Comparison of ENCODE assay signal across 24 cellular contexts in the genomic region with DNA sequence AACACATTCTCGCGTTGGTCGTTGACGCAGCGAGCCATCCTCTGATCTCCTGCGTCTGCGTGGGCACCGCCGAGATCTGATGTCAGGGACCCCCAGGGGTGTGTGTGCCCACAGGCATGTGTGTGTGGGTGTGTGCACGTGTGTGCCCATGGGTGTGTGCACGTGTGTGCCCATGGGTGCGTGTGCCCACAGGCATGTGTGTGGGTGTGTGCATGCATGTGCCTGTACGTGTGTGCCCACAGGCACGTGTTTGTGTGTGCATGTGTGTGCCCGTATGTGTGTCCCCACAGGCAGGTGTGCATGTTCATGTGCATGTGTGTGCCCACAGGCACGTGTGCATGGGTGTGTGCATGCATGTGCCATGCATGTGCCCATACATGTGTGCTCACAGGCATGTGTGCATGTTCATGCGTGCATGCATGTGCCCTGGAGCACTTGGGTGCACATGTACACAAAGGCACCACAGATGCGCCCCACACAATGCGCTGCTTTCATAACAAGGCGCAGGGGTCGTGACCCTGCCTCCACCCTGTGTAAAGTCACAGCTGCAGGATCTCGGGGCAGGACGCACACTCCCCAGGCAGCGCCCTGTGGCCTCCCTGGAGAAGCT.
DNase-seq lines count a peak whose midpoint lies in the region; ATAC-seq, FAIRE-seq and TF ChIP-seq lines count a peak whose summit lies in the region.
"Had no signal": no experiment of that assay in that cellular context is flagged by ENCODE, and none has a peak within 500 bp of the region (broad histone marks: within the 10 kb centered on the region; RNA-seq: fewer than 3 reads in every experiment).

No MANE protein-coding gene starts in this region.

- H3K9me1 ChIP-seq in IMR-90 (ENCODE audit: insufficient read depth, low read length) = peaks cover 24% of the 10 kb centered on the region

- no peak overlapping the region for H2AK9ac ChIP-seq in IMR-90 (replicated peaks; ENCODE audit: low read depth, low read length, poor library complexity)

- POLR2A ChIA-PET in activated CD8-positive, alpha-beta T cell treated with anti-CD3 and anti-CD28 coated beads for 36 hours (lab: Charles Lee) = interaction anchor here (0.6 kb wide), 1 partner anchor 9 kb away, joined by 3 read pairs; no protein-coding TSS in a partner anchor
- POLR2A ChIA-PET in activated CD8-positive, alpha-beta T cell treated with anti-CD3 and anti-CD28 coated beads, Interleukin-2, amount 10 ng/mL, durations not matched to agents 7 days and 5 days (lab: Charles Lee) = no interaction called here
- POLR2A ChIA-PET in IMR-90 (lab: Charles Lee; ENCODE audit: unreplicated experiment) = no interaction called here
- POLR2A ChIA-PET in H1 (lab: Charles Lee; ENCODE audit: partially characterized antibody) = interaction anchor here (0.8 kb wide), 1 partner anchor 172 kb away, joined by 3 read pairs; no protein-coding TSS in a partner anchor

- H3K56ac ChIP-seq in IMR-90 (ENCODE audit: extremely low read depth, insufficient read depth, low read length) (no peak overlapping the region), H1 (replicated peaks; ENCODE audit: insufficient read length, low read depth, low read length) (no peak overlapping the region)

- no peak overlapping the region for H3K4me2 ChIP-seq in IMR-90 (ENCODE audit: low read depth, low read length)
- H3K4me2 ChIP-seq in H1 (ENCODE audit: insufficient read depth in 1 of 2, low read depth in 2 of 2, low read length in 2 of 2) = no peak overlapping the region
- H3K4me2 ChIP-seq: GM23338 had no signal

- no peak overlapping the region for H2BK120ac ChIP-seq in IMR-90 (ENCODE audit: low read depth, low read length)
- H2BK120ac ChIP-seq in H1 (replicated peaks; ENCODE audit: low read depth, low read length) = peak overlapping the region; percentile 33

- no peak overlapping the region for H2BK5ac ChIP-seq in IMR-90 (ENCODE audit: low read depth, low read length, poor library complexity, severe bottlenecking)
- peak overlapping the region; percentile 81; the same call in 1 of the 2 replicates for H2BK5ac ChIP-seq in H1 (ENCODE audit: low read depth, low read length)

- H3K27me3 Mint-ChIP-seq in activated CD8-positive, alpha-beta T cell treated with anti-CD3 and anti-CD28 coated beads for 36 hours = no peaks in the 10 kb centered on the region
- no peaks in the 10 kb centered on the region for H3K27me3 Mint-ChIP-seq in activated CD8-positive, alpha-beta T cell treated with anti-CD3 and anti-CD28 coated beads, Interleukin-2, amount 10 ng/mL, durations not matched to agents 7 days and 5 days (ENCODE audit: low read depth)
- H3K27me3 Mint-ChIP-seq: activated naive CD4-positive, alpha-beta T cell treated with anti-CD3 and anti-CD28 coated beads, Interleukin-2, amount 50 U/mL, for 24 hours had no signal

- H3K14ac ChIP-seq in IMR-90 (replicated peaks; ENCODE audit: low read depth, low read length) (no peak overlapping the region), H1 (ENCODE audit: insufficient read length) (no peak overlapping the region)

- H4K20me1 ChIP-seq in IMR-90 (ENCODE audit: insufficient read depth, low read length) (peaks cover 72% of the 10 kb centered on the region), H1 (replicated peaks in 1 of 2; ENCODE audit: control insufficient read depth in 1 of 2, insufficient read depth in 2 of 2, low read length in 2 of 2) (peaks cover 0 to 7% of the 10 kb centered on the region in 2 experiments)

- ATAC-seq in activated CD8-positive, alpha-beta T cell treated with anti-CD3 and anti-CD28 coated beads for 36 hours = no peak
- no peak for ATAC-seq in activated CD8-positive, alpha-beta T cell treated with anti-CD3 and anti-CD28 coated beads, Interleukin-2, amount 10 ng/mL, durations not matched to agents 7 days and 5 days
- ATAC-seq in IMR-90 (ENCODE audit: low read depth) = no peak
- ATAC-seq in sciatic nerve = peak; percentile 40
- ATAC-seq in GM18858 (IDR thresholded peaks at IDR 0.05; ENCODE audit: unreplicated experiment) = no peak
- no peak for ATAC-seq in left colon
- ATAC-seq: heart right ventricle; stimulated activated naive CD8-positive, alpha-beta T cell treated with anti-CD3 and anti-CD28 coated beads, Interleukin-15, Interleukin-2, amounts not matched to agents 100 U/mL and 50 U/mL, for 24 hours had no signal

- H3K9me3 ChIP-seq in IMR-90 (ENCODE audit: control insufficient read depth, insufficient read depth, low read length) (no peaks in the 10 kb centered on the region), H1 (ENCODE audit: insufficient read depth in 2 of 2, low read depth in 1 of 2, low read length in 1 of 2) (no peaks in the 10 kb centered on the region)
- H3K9me3 ChIP-seq: ascending aorta, heart right ventricle, MG63, sigmoid colon, SJSA1, tibial artery had no signal

- H2AFZ ChIP-seq in IMR-90 (replicated peaks; ENCODE audit: low read length, poor library complexity) (no peak overlapping the region), H1 (ENCODE audit: low read length) (no peak overlapping the region)
- H2AFZ ChIP-seq: GM23338, parathyroid adenoma had no signal

- H3K4ac ChIP-seq in IMR-90 (ENCODE audit: low read depth, low read length) (no peak overlapping the region), H1 (replicated peaks; ENCODE audit: insufficient read length, low read depth, low read length) (peak overlapping the region; percentile 77)

- H2BK20ac ChIP-seq in IMR-90 (ENCODE audit: low read depth, low read length) = no peak overlapping the region
- no peak overlapping the region for H2BK20ac ChIP-seq in H1 (ENCODE audit: low read length)

- TF ChIP-seq CTCF in activated CD8-positive, alpha-beta T cell treated with anti-CD3 and anti-CD28 coated beads for 36 hours (IDR thresholded peaks at IDR 0.05) = no peak
- TF ChIP-seq CTCF in IMR-90 (conservative IDR thresholded peaks at IDR 0.05; ENCODE audit: low read depth, low read length) (no peak), H1 (IDR thresholded peaks at IDR 0.05; ENCODE audit: control extremely low read depth in 1 of 3, insufficient read depth in 1 of 3, low read depth in 1 of 3, low read length in 3 of 3) (no peak)

- H3K27ac ChIP-seq in IMR-90 (ENCODE audit: insufficient read depth, low read length) (no peak overlapping the region), H1 (ENCODE audit: low read depth, low read length) (no peak overlapping the region)
- H3K27ac ChIP-seq: ascending aorta, heart right ventricle, parathyroid adenoma, sigmoid colon, SJSA1, tibial artery had no signal

- peaks cover 45% of the 10 kb centered on the region for H3K36me3 ChIP-seq in IMR-90 (ENCODE audit: control insufficient read depth, insufficient read depth, low read length)
- no peaks in the 10 kb centered on the region; a peak in 1 of 8 replicates for H3K36me3 ChIP-seq in H1 (ENCODE audit: control insufficient read depth in 2 of 4, insufficient read depth in 4 of 4, low read length in 3 of 4)

- H3K4me3 ChIP-seq in IMR-90 (ENCODE audit: insufficient read depth, low read depth, low read length) (no peak overlapping the region), H1 (ENCODE audit: extremely low read depth in 1 of 4, insufficient read depth in 2 of 4, low read depth in 3 of 4, low read length in 4 of 4) (no peak overlapping the region)
- H3K4me3 ChIP-seq: ascending aorta, GM23338, heart right ventricle, MG63, sigmoid colon, SJSA1, tibial artery had no signal

- H3K23ac ChIP-seq in IMR-90 (ENCODE audit: low read depth, low read length) (no peak overlapping the region), H1 (ENCODE audit: insufficient read length) (no peak overlapping the region)

- peak overlapping the region; percentile 85; the same call in 1 of the 2 replicates for H2BK12ac ChIP-seq in H1 (ENCODE audit: low read depth, low read length)

- no peak for TF ChIP-seq RAD21 in IMR-90 (IDR thresholded peaks at IDR 0.05; ENCODE audit: low read length)
- no peak for TF ChIP-seq RAD21 in H1 (IDR thresholded peaks at IDR 0.05 in 1 of 2, conservative IDR thresholded peaks at IDR 0.05 in 1 of 2; ENCODE audit: low read depth in 2 of 2, low read length in 2 of 2)

- H3K36me3 Mint-ChIP-seq in activated CD8-positive, alpha-beta T cell treated with anti-CD3 and anti-CD28 coated beads for 36 hours (ENCODE audit: low read depth) = peaks cover 19% of the 10 kb centered on the region
- H3K36me3 Mint-ChIP-seq in activated CD8-positive, alpha-beta T cell treated with anti-CD3 and anti-CD28 coated beads, Interleukin-2, amount 10 ng/mL, durations not matched to agents 7 days and 5 days (ENCODE audit: low read depth) = peaks cover 11% of the 10 kb centered on the region

- H4K5ac ChIP-seq in IMR-90 (ENCODE audit: low read depth, low read length) (no peak overlapping the region), H1 (ENCODE audit: insufficient read length, low read depth, low read length) (no peak overlapping the region)

- DNase-seq in activated CD8-positive, alpha-beta T cell treated with anti-CD3 and anti-CD28 coated beads for 36 hours = no peak
- no peak for DNase-seq in activated CD8-positive, alpha-beta T cell treated with anti-CD3 and anti-CD28 coated beads, Interleukin-2, amount 10 ng/mL, durations not matched to agents 7 days and 5 days
- DNase-seq in IMR-90 (no peak), H1 (ENCODE audit: low read depth in 1 of 2, low spot score in 2 of 2) (no peak), sciatic nerve (ENCODE audit: low spot score) (no peak), left colon (no peak), superior temporal gyrus (ENCODE audit: extremely low spot score) (no peak)
- DNase-seq: cerebellar nuclear complex, GDM1, heart right ventricle, KBM-7, MG63, NCI-H1436 treated with DMSO at 0.1 percent for 48 hours, NCI-H510A treated with DMSO at 0.1 percent for 48 hours, sigmoid colon, tibial artery had no signal

- no peak overlapping the region for H4K91ac ChIP-seq in IMR-90 (ENCODE audit: insufficient read depth, low read depth, low read length)
- H4K91ac ChIP-seq in H1 (replicated peaks; ENCODE audit: insufficient read length, low read length) = peak overlapping the region; percentile 87

- H3K79me2 ChIP-seq in H1 (ENCODE audit: control insufficient read depth in 1 of 2, insufficient read depth in 2 of 2, low read length in 2 of 2) = peaks cover 0 to 3% of the 10 kb centered on the region in 2 experiments; a peak in 1 of 4 replicates
- H3K79me2 ChIP-seq: parathyroid adenoma had no signal

- H2AK5ac ChIP-seq in IMR-90 (ENCODE audit: low read depth, low read length) (0 out of 2 replicates have a peak overlapping the region, but pooled peaks have one; percentile 39), H1 (ENCODE audit: low read depth, low read length) (no peak overlapping the region)

- H3K9ac ChIP-seq in IMR-90 (ENCODE audit: low read depth, low read length) (no peak overlapping the region), H1 (replicated peaks in 1 of 4; ENCODE audit: extremely low read depth in 1 of 4, low read depth in 3 of 4, low read length in 3 of 4) (no peak overlapping the region; a peak in 1 of 7 replicates)
- H3K9ac ChIP-seq: parathyroid adenoma had no signal

- BruUV-seq in IMR-90 (replicated peaks; lab: Mats Ljungman, UMichigan) = no TSS peak

- WGBS in IMR-90 (ENCODE audit: extremely low coverage in 2 of 2, insufficient read length in 1 of 2), 2 experiments = 93% methylated on average over 19 of the region's 24 CpGs; no CpG with 5 or more reads in 1 of the 2 experiments
- WGBS in H1 (ENCODE audit: extremely low coverage in 1 of 2, insufficient coverage in 1 of 2, insufficient read length in 1 of 2, insufficient replicate concordance in 2 of 2, low coverage in 1 of 2, low lambda C conversion rate in 2 of 2, missing lambda C conversion rate in 1 of 2), 2 experiments = 95% methylated on average over 24 of the region's 24 CpGs; no CpG with 5 or more reads in 1 of the 2 experiments

- H3K4me1 ChIP-seq in IMR-90 (ENCODE audit: control insufficient read depth, insufficient read depth, low read length) (peaks cover 9% of the 10 kb centered on the region), H1 (replicated peaks in 1 of 4; ENCODE audit: control insufficient read depth in 3 of 4, insufficient read depth in 4 of 4, low read length in 3 of 4) (peaks cover 0 to 5% (median 0%) of the 10 kb centered on the region in 4 experiments; a peak in 1 of 7 replicates)
- H3K4me1 ChIP-seq: parathyroid adenoma had no signal

- no peaks in the 10 kb centered on the region for H3K27me3 ChIP-seq in IMR-90 (ENCODE audit: control insufficient read depth, insufficient read depth, low read length)
- H3K27me3 ChIP-seq in H1 (replicated peaks in 1 of 4; ENCODE audit: control insufficient read depth in 3 of 4, extremely low read depth in 1 of 4, insufficient read depth in 3 of 4, low read length in 3 of 4) = no peaks in the 10 kb centered on the region
- H3K27me3 ChIP-seq: ascending aorta, heart right ventricle, MG63, sigmoid colon, SJSA1, tibial artery had no signal

- FAIRE-seq in H1 (lab: Jason Lieb, UNC) = no peak

- dilution Hi-C loops in IMR-90 (cut with HindIII; ENCODE audit: low sequenced_read_pairs, unreplicated experiment) = no loop called here

- peaks cover 48% of the 10 kb centered on the region for H3K4me1 Mint-ChIP-seq in activated CD8-positive, alpha-beta T cell treated with anti-CD3 and anti-CD28 coated beads for 36 hours (ENCODE audit: low read depth)
- H3K4me1 Mint-ChIP-seq in activated CD8-positive, alpha-beta T cell treated with anti-CD3 and anti-CD28 coated beads, Interleukin-2, amount 10 ng/mL, durations not matched to agents 7 days and 5 days (ENCODE audit: low read depth) = peaks cover 19% of the 10 kb centered on the region

- H3K79me1 ChIP-seq in IMR-90 (ENCODE audit: low read depth in 1 of 2, low read length in 2 of 2) (peaks cover 26 to 92% of the 10 kb centered on the region in 2 experiments), H1 (ENCODE audit: low read depth, low read length) (peaks cover 13% of the 10 kb centered on the region)

- no peak overlapping the region for H2BK15ac ChIP-seq in IMR-90 (ENCODE audit: low read depth, low read length)
- peak overlapping the region; percentile 75; the same call in 1 of the 2 replicates for H2BK15ac ChIP-seq in H1 (ENCODE audit: low read length)

- no peak for TF ChIP-seq POLR2A in IMR-90 (IDR thresholded peaks at IDR 0.05; ENCODE audit: low read depth, low read length)
- TF ChIP-seq POLR2A in H1 (IDR thresholded peaks at IDR 0.05; ENCODE audit: control extremely low read depth in 1 of 2, low read depth in 2 of 2, low read length in 2 of 2) = no peak

- H3K18ac ChIP-seq in IMR-90 (ENCODE audit: low read depth, low read length) = no peak overlapping the region
- no peak overlapping the region for H3K18ac ChIP-seq in H1 (ENCODE audit: extremely low read depth, low read length)

- in situ Hi-C loops in IMR-90 (cut with MboI; ENCODE audit: low sequenced_read_pairs) = no loop called here

- intact Hi-C loops in activated CD8-positive, alpha-beta T cell treated with anti-CD3 and anti-CD28 coated beads for 36 hours (cut with micrococcal nuclease) = no loop called here
- intact Hi-C loops in IMR-90 (cut with micrococcal nuclease) (no loop called here), sciatic nerve (cut with DNase I) (no loop called here), left colon (cut with DNase I, micrococcal nuclease) (no loop called here)

- no peaks in the 10 kb centered on the region for H3K23me2 ChIP-seq in H1 (ENCODE audit: low read depth, low read length)

- H4K8ac ChIP-seq in IMR-90 (ENCODE audit: low read depth in 2 of 2, low read length in 2 of 2) (no peak overlapping the region), H1 (ENCODE audit: extremely low read depth, insufficient read depth, low read length) (no peak overlapping the region)

- CTCF ChIA-PET in activated CD8-positive, alpha-beta T cell treated with anti-CD3 and anti-CD28 coated beads for 36 hours (lab: Charles Lee) = no interaction called here
- CTCF ChIA-PET in activated CD8-positive, alpha-beta T cell treated with anti-CD3 and anti-CD28 coated beads, Interleukin-2, amount 10 ng/mL, durations not matched to agents 7 days and 5 days (lab: Charles Lee) = no interaction called here
- CTCF ChIA-PET in IMR-90 (lab: Yijun Ruan, JAX) = no interaction called here
- CTCF ChIA-PET in H1 (lab: Charles Lee; ENCODE audit: partially characterized antibody) = interaction anchor here (0.6 to 0.7 kb wide), 2 partner anchors 243 to 506 kb away, joined by 3 read pairs; no protein-coding TSS in a partner anchor

- H3K27ac Mint-ChIP-seq in activated CD8-positive, alpha-beta T cell treated with anti-CD3 and anti-CD28 coated beads for 36 hours = peak overlapping the region; percentile 34
- H3K27ac Mint-ChIP-seq in activated CD8-positive, alpha-beta T cell treated with anti-CD3 and anti-CD28 coated beads, Interleukin-2, amount 10 ng/mL, durations not matched to agents 7 days and 5 days = no peak overlapping the region
- H3K27ac Mint-ChIP-seq: GM23338, nephron progenitor cell had no signal

- H3K4me3 Mint-ChIP-seq in activated CD8-positive, alpha-beta T cell treated with anti-CD3 and anti-CD28 coated beads for 36 hours = no peak overlapping the region
- H3K4me3 Mint-ChIP-seq in activated CD8-positive, alpha-beta T cell treated with anti-CD3 and anti-CD28 coated beads, Interleukin-2, amount 10 ng/mL, durations not matched to agents 7 days and 5 days = no peak overlapping the region
- H3K4me3 Mint-ChIP-seq: activated naive CD4-positive, alpha-beta T cell treated with anti-CD3 and anti-CD28 coated beads, Interleukin-2, amount 50 U/mL, for 24 hours; GM23338; nephron progenitor cell had no signal

- TF ChIP-seq EP300 in H1 (IDR thresholded peaks at IDR 0.05; ENCODE audit: borderline replicate concordance in 1 of 2, low read depth in 2 of 2, low read length in 2 of 2) = no peak

- H3K9me3 Mint-ChIP-seq in activated CD8-positive, alpha-beta T cell treated with anti-CD3 and anti-CD28 coated beads for 36 hours = no peaks in the 10 kb centered on the region
- no peaks in the 10 kb centered on the region for H3K9me3 Mint-ChIP-seq in activated CD8-positive, alpha-beta T cell treated with anti-CD3 and anti-CD28 coated beads, Interleukin-2, amount 10 ng/mL, durations not matched to agents 7 days and 5 days (ENCODE audit: insufficient read depth)
- H3K9me3 Mint-ChIP-seq: activated naive CD4-positive, alpha-beta T cell treated with anti-CD3 and anti-CD28 coated beads, Interleukin-2, amount 50 U/mL, for 24 hours; GM23338; nephron progenitor cell had no signal

Comparison
In these comparisons a context has a peak if more than half of its experiments do, and no peak if none do; other contexts are left out.
1. POLR2A ChIA-PET loops: an anchor here in activated CD8-positive, alpha-beta T cell treated with anti-CD3 and anti-CD28 coated beads for 36 hours (0.6 kb wide) and H1 (0.8 kb wide); none called in activated CD8-positive, alpha-beta T cell treated with anti-CD3 and anti-CD28 coated beads, Interleukin-2, amount 10 ng/mL, durations not matched to agents 7 days and 5 days and IMR-90.